Comparison of ENCODE assay signal across 10 cellular contexts in the genomic region with DNA sequence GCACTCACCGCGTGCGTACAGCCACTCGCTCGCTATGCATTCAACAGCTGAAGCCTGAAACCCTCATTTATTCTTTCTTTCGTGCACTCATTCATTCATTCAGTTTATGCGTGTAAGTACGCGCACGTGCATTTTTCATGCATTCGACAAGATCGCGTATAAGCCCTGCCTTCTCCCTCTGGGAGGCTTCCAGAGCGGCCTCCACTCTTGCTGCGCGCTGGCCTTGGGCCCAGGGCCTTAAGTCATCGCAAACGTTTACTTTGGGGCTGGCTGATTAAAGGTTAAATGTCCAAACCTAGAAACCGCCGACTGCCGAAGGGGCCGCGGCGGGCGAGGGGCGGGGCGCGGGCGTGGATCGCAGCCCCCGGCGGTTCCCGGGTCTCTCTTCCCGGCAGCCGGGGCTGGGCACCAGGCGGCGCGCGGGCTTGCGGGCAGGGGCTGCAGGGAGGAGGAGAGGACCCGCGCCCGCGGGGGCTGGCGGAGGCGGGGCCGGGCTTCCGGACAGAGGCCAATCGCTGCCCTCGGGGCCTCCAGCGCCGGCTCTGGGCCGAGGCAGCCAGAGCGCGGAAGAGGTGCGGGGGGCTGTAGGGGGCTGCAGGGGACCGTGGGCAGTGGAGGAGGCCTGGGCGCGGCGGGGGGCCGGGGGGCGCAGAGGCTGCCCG. TPM values are rescaled to one million over a fixed set of nuclear protein-coding genes. Genes with fewer than 3 reads are reported as not detected.
DNase-seq lines count a peak whose midpoint lies in the region; ATAC-seq and TF ChIP-seq lines count a peak whose summit lies in the region.
"Had no signal": no experiment of that assay in that cellular context is flagged by ENCODE, and none has a peak within 500 bp of the region (broad histone marks: within the 10 kb centered on the region; RNA-seq: fewer than 3 reads in every experiment).

A gene (plus strand): TSS at position 527 of the 662 bp plus-strand sequence. CDS start 1,259 bp downstream, outside the sequence.

- H3K27ac Mint-ChIP-seq in activated CD4-positive, alpha-beta T cell treated with anti-CD3 and anti-CD28 coated beads, Interleukin-2, amount 10 ng/mL, durations not matched to agents 24 days and 14 days: no peak within 1 kb of the TSS
- H3K27ac Mint-ChIP-seq: T-helper 2 cell treated with Interferon-gamma antibody and Interleukin-4, amounts not matched to agents 5 μg/mL and 100 μg/mL, for 36 hours had no signal

- H3K36me3 ChIP-seq in hepatocyte (replicated peaks; ENCODE audit: insufficient read depth, low read depth): no peaks in the 10 kb centered on the region

- no peaks in the 10 kb centered on the region for H3K27me3 ChIP-seq in hepatocyte

- no peaks in the 10 kb centered on the region for H3K36me3 Mint-ChIP-seq in activated CD4-positive, alpha-beta T cell treated with anti-CD3 and anti-CD28 coated beads, Interleukin-2, amount 10 ng/mL, durations not matched to agents 24 days and 14 days (ENCODE audit: low read depth)

- H3K27me3 Mint-ChIP-seq in activated CD4-positive, alpha-beta T cell treated with anti-CD3 and anti-CD28 coated beads, Interleukin-2, amount 10 ng/mL, durations not matched to agents 24 days and 14 days: peaks cover 4% of the 10 kb centered on the region

- H3K4me3 Mint-ChIP-seq in activated CD4-positive, alpha-beta T cell treated with anti-CD3 and anti-CD28 coated beads, Interleukin-2, amount 10 ng/mL, durations not matched to agents 24 days and 14 days: no peak within 1 kb of the TSS
- H3K4me3 Mint-ChIP-seq: T-helper 2 cell treated with Interferon-gamma antibody and Interleukin-4, amounts not matched to agents 5 μg/mL and 100 μg/mL, for 36 hours had no signal

- DNase-seq in H4 (ENCODE audit: low spot score) (peak; percentile 41), hepatocyte (ENCODE audit: low spot score) (peak; percentile 72), skeletal muscle cell (ENCODE audit: low read depth) (no peak), GDM1 (lab: John Stamatoyannopoulos, UW) (no peak)
- no peak for DNase-seq in activated CD4-positive, alpha-beta T cell treated with anti-CD3 and anti-CD28 coated beads, Interleukin-2, amount 10 ng/mL, durations not matched to agents 24 days and 14 days

- peak within 1 kb of the TSS; percentile 99 for H3K4me2 ChIP-seq in hepatocyte

- H3K4me3 ChIP-seq in WI38 (ENCODE audit: low read depth, low read length): peak within 1 kb of the TSS; percentile 55
- peak within 1 kb of the TSS; percentile 93 for H3K4me3 ChIP-seq in hepatocyte
- peak within 1 kb of the TSS; percentile 39 for H3K4me3 ChIP-seq in skeletal muscle cell (ENCODE audit: low read depth, low read length)

- H3K9me3 ChIP-seq in hepatocyte (ENCODE audit: low read depth): no peaks in the 10 kb centered on the region

- H2AFZ ChIP-seq in hepatocyte: peak within 1 kb of the TSS; percentile 41

- ATAC-seq in HG02678 (IDR thresholded peaks at IDR 0.05; ENCODE audit: unreplicated experiment) (no peak), GM18505 (IDR thresholded peaks at IDR 0.05; ENCODE audit: unreplicated experiment) (no peak)

- intact Hi-C loops in activated CD4-positive, alpha-beta T cell treated with anti-CD3 and anti-CD28 coated beads, Interleukin-2, amount 10 ng/mL, durations not matched to agents 24 days and 14 days (cut with micrococcal nuclease): no loop called here

- peak within 1 kb of the TSS; percentile 68 for H3K27ac ChIP-seq in hepatocyte
- H3K27ac ChIP-seq: epithelial cell of prostate had no signal

- H4K20me1 ChIP-seq in hepatocyte (ENCODE audit: insufficient read depth, poor library complexity, severe bottlenecking): peaks cover 6% of the 10 kb centered on the region

- no peak for TF ChIP-seq CTCF in WI38 (IDR thresholded peaks at IDR 0.05; ENCODE audit: low read depth, low read length)
- no peak for TF ChIP-seq CTCF in hepatocyte (IDR thresholded peaks at IDR 0.05; ENCODE audit: poor library complexity)

- TF ChIP-seq POLR2A in GM18505 (IDR thresholded peaks at IDR 0.05; ENCODE audit: borderline replicate concordance, extremely low read depth, insufficient read depth, insufficient read length): no peak

- WGBS in hepatocyte (ENCODE audit: low lambda C conversion rate, missing lambda C conversion rate): 41% methylated on average over 18 of the region's 63 CpGs

- H3K9me3 Mint-ChIP-seq in activated CD4-positive, alpha-beta T cell treated with anti-CD3 and anti-CD28 coated beads, Interleukin-2, amount 10 ng/mL, durations not matched to agents 24 days and 14 days: no peaks in the 10 kb centered on the region
- H3K9me3 Mint-ChIP-seq: T-helper 2 cell treated with Interferon-gamma antibody and Interleukin-4, amounts not matched to agents 5 μg/mL and 100 μg/mL, for 36 hours had no signal

- H3K79me2 ChIP-seq in hepatocyte: peaks cover 34% of the 10 kb centered on the region

- H3K9me2 ChIP-seq in hepatocyte (replicated peaks; ENCODE audit: insufficient read depth): no peaks in the 10 kb centered on the region

- peaks cover 3% of the 10 kb centered on the region for H3K4me1 ChIP-seq in hepatocyte (ENCODE audit: insufficient read depth)

- H3K4me1 Mint-ChIP-seq in activated CD4-positive, alpha-beta T cell treated with anti-CD3 and anti-CD28 coated beads, Interleukin-2, amount 10 ng/mL, durations not matched to agents 24 days and 14 days: no peaks in the 10 kb centered on the region

RNA-seq across cellular contexts. Expression of the gene that starts here (rescaled TPM):
- 7.2 and 9.6 TPM in 2 replicates for total RNA-seq in H4 (2014; rRNA removed; shearing (Covaris generic))
- 41.4 and 41.7 TPM in 2 replicates for total RNA-seq in hepatocyte
- polyA plus RNA-seq in hepatocyte: 35.8 and 44.3 TPM in 2 replicates
- not detected in 2 replicates for total RNA-seq in activated CD4-positive, alpha-beta T cell treated with anti-CD3 and anti-CD28 coated beads, Interleukin-2, amount 10 ng/mL, durations not matched to agents 24 days and 14 days

Comparison
In these comparisons a context has a peak if more than half of its experiments do, and no peak if none do; other contexts are left out.
1. DNase-seq: peak in H4 (single experiment) and hepatocyte (single experiment); none in skeletal muscle cell (single experiment), activated CD4-positive, alpha-beta T cell treated with anti-CD3 and anti-CD28 coated beads, Interleukin-2, amount 10 ng/mL, durations not matched to agents 24 days and 14 days (single experiment) and GDM1 (single experiment).
2. H3K4me3 ChIP-seq: peak in every context shown above with its lines; median percentile 93 in hepatocyte; 55 in WI38; 39 in skeletal muscle cell.